ENCODE assay signal across 19 cellular contexts in the genomic region with DNA sequence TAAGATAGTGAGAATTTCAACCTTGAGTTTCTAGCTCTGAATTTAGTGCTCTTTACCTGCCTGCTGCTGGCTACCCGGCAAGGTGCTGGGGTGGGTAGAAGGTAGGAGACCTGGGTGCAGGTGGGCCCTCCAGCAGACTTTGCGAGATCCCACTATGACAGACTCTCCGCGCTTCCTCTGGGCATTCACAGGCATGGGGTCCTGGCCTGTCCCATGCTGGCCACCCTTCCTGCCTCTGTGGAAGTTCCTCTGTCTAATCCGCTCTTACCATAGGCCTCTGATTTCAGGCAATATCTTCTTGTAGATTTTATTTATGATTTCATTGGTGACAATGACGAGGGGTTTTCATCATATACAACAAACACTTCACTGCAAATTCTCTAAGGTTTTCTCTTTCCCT. TPM values are rescaled to one million over a fixed set of nuclear protein-coding genes. Genes with fewer than 3 reads are reported as not detected.
DNase-seq lines count a peak whose midpoint lies in the region; TF ChIP-seq lines count a peak whose summit lies in the region.
"Had no signal": no experiment of that assay in that cellular context is flagged by ENCODE, and none has a peak within 500 bp of the region (broad histone marks: within the 10 kb centered on the region; RNA-seq: fewer than 3 reads in every experiment).

No MANE protein-coding gene starts in this region.

- intact Hi-C loops in vagina (cut with DNase I) = no loop called here

- H3K9ac ChIP-seq in OCI-LY3 (ENCODE audit: low read length) = peak overlapping the region; percentile 99
- H3K9ac ChIP-seq: GM23248 had no signal

- peak overlapping the region; percentile 43 for H3K4me3 ChIP-seq in GM12864 (ENCODE audit: low read depth, low read length)
- peak overlapping the region; percentile 84 for H3K4me3 ChIP-seq in OCI-LY3 (ENCODE audit: low read length)
- no peak overlapping the region for H3K4me3 ChIP-seq in vagina
- H3K4me3 ChIP-seq: GM23248, HAP-1 had no signal

- 0 out of 2 replicates have a peak overlapping the region, but pooled peaks have one; percentile 41 for H2AFZ ChIP-seq in OCI-LY3 (ENCODE audit: low read depth, low read length)
- H2AFZ ChIP-seq: GM23248 had no signal

- peaks cover 3% of the 10 kb centered on the region; the same call in 1 of the 2 replicates for H3K9me3 ChIP-seq in OCI-LY3 (ENCODE audit: insufficient read depth, low read length)
- H3K9me3 ChIP-seq in vagina = no peaks in the 10 kb centered on the region
- H3K9me3 ChIP-seq: HAP-1 had no signal

- H3K79me2 ChIP-seq in OCI-LY3 (ENCODE audit: low read length) = peaks cover 40% of the 10 kb centered on the region

- H4K20me1 ChIP-seq in OCI-LY3 (ENCODE audit: insufficient read depth, low read length) = peaks cover 6% of the 10 kb centered on the region; the same call in 1 of the 2 replicates

- H3K27me3 ChIP-seq in OCI-LY3 (ENCODE audit: low read depth, low read length) (no peaks in the 10 kb centered on the region), vagina (no peaks in the 10 kb centered on the region)

- H3K36me3 ChIP-seq in OCI-LY3 (replicated peaks; ENCODE audit: low read depth, low read length) (peaks cover 20% of the 10 kb centered on the region), vagina (no peaks in the 10 kb centered on the region)
- H3K36me3 ChIP-seq: HAP-1 had no signal

- H3K27ac ChIP-seq in OCI-LY3 (ENCODE audit: low read length) = peak overlapping the region; percentile 99
- H3K27ac ChIP-seq in vagina = no peak overlapping the region
- H3K27ac ChIP-seq: GM23248, RWPE1 had no signal

- no peak for TF ChIP-seq POLR2A in vagina (IDR thresholded peaks at IDR 0.05)

- peaks cover 43% of the 10 kb centered on the region for H3K4me1 ChIP-seq in OCI-LY3 (ENCODE audit: low read length)
- no peaks in the 10 kb centered on the region for H3K4me1 ChIP-seq in vagina
- H3K4me1 ChIP-seq: HAP-1 had no signal

- peak overlapping the region; percentile 88 for H3K4me2 ChIP-seq in OCI-LY3 (ENCODE audit: low read length)

- TF ChIP-seq CTCF in GM12864 (IDR thresholded peaks at IDR 0.05; ENCODE audit: low read depth, low read length, missing control alignments) (no peak), OCI-LY3 (IDR thresholded peaks at IDR 0.05; ENCODE audit: low read depth, low read length) (no peak), vagina (IDR thresholded peaks at IDR 0.05) (no peak)

- DNase-seq in GM12864 (ENCODE audit: low read depth) = no peak
- peak; percentile 22 for DNase-seq in islet precursor cell
- peak; percentile 47 to 79 for DNase-seq in vagina (ENCODE audit: extremely low spot score in 2 of 2)
- no peak for DNase-seq in NCI-H1105 (lab: John Stamatoyannopoulos, UW)
- DNase-seq in stimulated activated CD4-positive, alpha-beta T cell treated with anti-CD3 and anti-CD28 coated beads, Interleukin-4, amount 100 ng/mL, for 4 hours = no peak
- DNase-seq in foreskin melanocyte = no peak
- DNase-seq: ACHN, GDM1, GM23248, NCI-H1092 treated with DMSO at 0.1 percent for 48 hours, NCI-H2081, NCI-H774, PC-3, SIG-M5 had no signal

RNA-seq across cellular contexts. Expression of a gene that starts 1.2 kb away (rescaled TPM):
- total RNA-seq in vagina = 6.4 TPM
- total RNA-seq: Daoy, GM23248, NCI-H460, PC-3 had no signal

Comparison
In these comparisons a context has a peak if more than half of its experiments do, and no peak if none do; other contexts are left out.
1. DNase-seq: peak in islet precursor cell (single experiment) and vagina (2 of 2); none in GM12864 (single experiment), NCI-H1105 (single experiment), stimulated activated CD4-positive, alpha-beta T cell treated with anti-CD3 and anti-CD28 coated beads, Interleukin-4, amount 100 ng/mL, for 4 hours (0 of 2) and foreskin melanocyte (single experiment).
2. H3K4me3 ChIP-seq: peak in GM12864 (single experiment) and OCI-LY3 (single experiment); none in vagina (0 of 2).